ENCODE assay signal across 11 cellular contexts in genomic region chr15:89116404-89116803, GRCh38. TPM values are rescaled to one million over a fixed set of nuclear protein-coding genes. Genes with fewer than 3 reads are reported as not detected.
DNase-seq lines count a peak whose midpoint lies in the region; ATAC-seq and TF ChIP-seq lines count a peak whose summit lies in the region.
"Had no signal": no experiment of that assay in that cellular context is flagged by ENCODE, and none has a peak within 500 bp of the region (broad histone marks: within the 10 kb centered on the region; RNA-seq: fewer than 3 reads in every experiment).

No MANE protein-coding gene starts in this region.

- in situ Hi-C loops in astrocyte of the spinal cord (cut with HindIII; ENCODE audit: low sequenced_read_pairs): no loop called here

- peak overlapping the region in 2 of 3 donors; percentile 83 to 95 for H3K27ac ChIP-seq in right lobe of liver
- H3K27ac ChIP-seq in vagina: peak overlapping the region; percentile 42
- H3K27ac ChIP-seq: 22Rv1 had no signal

- H3K9me3 ChIP-seq in right lobe of liver (no peaks in the 10 kb centered on the region), vagina (no peaks in the 10 kb centered on the region)
- H3K9me3 ChIP-seq: adrenal gland had no signal

- peaks cover 0 to 16% (median 6%) of the 10 kb centered on the region in 4 donors for H3K36me3 ChIP-seq in right lobe of liver
- H3K36me3 ChIP-seq in vagina: peaks cover 0 to 15% of the 10 kb centered on the region in 2 donors

- TF ChIP-seq CTCF in astrocyte of the spinal cord (IDR thresholded peaks at IDR 0.05; ENCODE audit: low read depth, low read length): no peak
- TF ChIP-seq CTCF in right lobe of liver (IDR thresholded peaks at IDR 0.05): no peak
- no peak for TF ChIP-seq CTCF in vagina (IDR thresholded peaks at IDR 0.05)

- DNase-seq in NCI-H2107 treated with DMSO at 0.1 percent for 48 hours (lab: John Stamatoyannopoulos, UW; ENCODE audit: unreplicated experiment): peak; percentile 36
- DNase-seq in NCI-H2107 (lab: John Stamatoyannopoulos, UW): no peak
- DNase-seq in astrocyte of the spinal cord (ENCODE audit: low read depth, low spot score): peak; percentile 61
- DNase-seq in right lobe of liver: no peak
- DNase-seq in vagina (ENCODE audit: extremely low spot score in 2 of 2): no peak
- DNase-seq in activated effector memory CD4-positive, alpha-beta T cell treated with anti-CD3 and anti-CD28 coated beads, Interleukin-2, amount 50 U/mL, for 16 hours: no peak
- no peak for DNase-seq in SW 1271 (lab: John Stamatoyannopoulos, UW)
- DNase-seq: Kasumi-1 had no signal

- intact Hi-C loops in right lobe of liver (cut with DNase I) (no loop called here), vagina (cut with DNase I) (no loop called here)

- peaks cover 0 to 82% (median 29%) of the 10 kb centered on the region in 4 donors for H3K4me1 ChIP-seq in right lobe of liver
- peaks cover 85% of the 10 kb centered on the region for H3K4me1 ChIP-seq in vagina

- ATAC-seq in right lobe of liver (no peak), HG02885 (IDR thresholded peaks at IDR 0.05; ENCODE audit: poor library complexity, unreplicated experiment) (no peak)

- no peak overlapping the region for H3K4me3 ChIP-seq in astrocyte of the spinal cord (ENCODE audit: low read depth, low read length)
- no peak overlapping the region for H3K4me3 ChIP-seq in right lobe of liver
- H3K4me3 ChIP-seq in vagina: no peak overlapping the region
- H3K4me3 ChIP-seq: adrenal gland had no signal

- no peaks in the 10 kb centered on the region for H3K27me3 ChIP-seq in right lobe of liver
- H3K27me3 ChIP-seq in vagina: no peaks in the 10 kb centered on the region
- H3K27me3 ChIP-seq: adrenal gland had no signal

- 48% methylated on average over 6 of the region's 7 CpGs for WGBS in right lobe of liver (ENCODE audit: insufficient coverage, low coverage, low lambda C conversion rate, missing lambda C conversion rate)

- TF ChIP-seq POLR2A in right lobe of liver (IDR thresholded peaks at IDR 0.05) (no peak), vagina (IDR thresholded peaks at IDR 0.05) (no peak)

RNA-seq across cellular contexts. Expression of gene ABHD2, which starts 28.1 kb away (rescaled TPM):
- total RNA-seq in right lobe of liver (100 to 1,000 TPM; 136 to 392 (median 315) TPM), vagina (33.6 TPM)

Comparison
In these comparisons a context has a peak if more than half of its experiments do, and no peak if none do; other contexts are left out.
1. DNase-seq: peak in NCI-H2107 treated with DMSO at 0.1 percent for 48 hours (single experiment) and astrocyte of the spinal cord (single experiment); none in NCI-H2107 (single experiment), right lobe of liver (0 of 3), vagina (0 of 2), activated effector memory CD4-positive, alpha-beta T cell treated with anti-CD3 and anti-CD28 coated beads, Interleukin-2, amount 50 U/mL, for 16 hours (single experiment) and SW 1271 (0 of 2).